In the genomic region with DNA sequence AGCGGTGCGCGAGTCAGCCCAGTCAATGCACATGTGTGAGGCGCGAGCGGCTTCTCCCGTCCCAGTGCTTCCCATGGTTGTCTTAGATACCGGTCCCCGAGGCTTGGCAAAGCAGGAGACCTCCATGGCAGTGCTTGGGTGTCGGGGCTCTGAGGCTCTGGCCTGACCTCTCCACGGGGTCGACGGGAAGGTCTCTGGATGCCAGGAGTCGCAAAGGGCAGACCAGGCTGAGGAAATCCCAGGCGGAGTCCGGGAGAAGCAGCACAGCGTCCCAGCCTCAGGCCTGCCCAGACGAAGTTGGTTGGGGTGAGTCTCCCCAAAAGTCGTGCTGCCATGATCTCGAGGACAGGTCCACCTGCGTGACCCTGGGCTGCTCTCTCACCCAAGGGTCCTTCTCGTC, we compare ENCODE assay signal across 22 cellular contexts.
"Had no signal": no experiment of that assay in that cellular context is flagged by ENCODE, and none has a peak within 500 bp of the region (broad histone marks: within the 10 kb centered on the region; RNA-seq: fewer than 3 reads in every experiment).

No MANE protein-coding gene starts in this region.

- H3K27ac ChIP-seq: body of pancreas, heart left ventricle, left ventricle myocardium inferior, ovary, psoas muscle, right atrium auricular region, skin epidermis, stomach, upper lobe of left lung, VCaP had no signal

- H3K4me3 ChIP-seq: body of pancreas, heart left ventricle, left ventricle myocardium inferior, ovary, psoas muscle, right atrium auricular region, skin epidermis, stomach, upper lobe of left lung had no signal

- ATAC-seq: activated CD4-positive, CD25-positive, alpha-beta regulatory T cell treated with anti-CD3 and anti-CD28 coated beads, Interleukin-2, amount 50 U/mL, for 24 hours; activated CD8-positive, alpha-beta T cell treated with anti-CD3 and anti-CD28 coated beads, Interleukin-2, amount 10 ng/mL, durations not matched to agents 7 days and 5 days; body of pancreas; heart left ventricle; natural killer cell; psoas muscle; stimulated activated memory B cell treated with anti-CD40 and anti-IgM and Interleukin-4, amounts not matched to agents 10 μg/mL and 1 μg/mL and 100 μg/mL, for 72 hours had no signal

- DNase-seq: activated CD4-positive, alpha-beta T cell treated with anti-CD3 and anti-CD28 coated beads, Interleukin-2, amount 10 ng/mL, durations not matched to agents 7 days and 5 days; activated CD8-positive, alpha-beta T cell treated with anti-CD3 and anti-CD28 coated beads, Interleukin-2, amount 10 ng/mL, durations not matched to agents 7 days and 5 days; activated gamma-delta T cell treated with Interleukin-2 at 50 U/mL for 16 hours; body of pancreas; effector CD4-positive, alpha-beta T cell; left ventricle myocardium inferior; mammary epithelial cell; midbrain; natural killer cell; stimulated activated CD4-positive, alpha-beta T cell treated with anti-CD3 and anti-CD28 coated beads, Interleukin-15, amount 100 ng/mL, for 24 hours; stomach had no signal

- H3K27me3 ChIP-seq: body of pancreas, heart left ventricle, ovary, right atrium auricular region, stomach, upper lobe of left lung had no signal

- H3K36me3 ChIP-seq: heart left ventricle, left ventricle myocardium inferior, ovary, right atrium auricular region, stomach, upper lobe of left lung had no signal

- H3K4me1 ChIP-seq: body of pancreas, heart left ventricle, left ventricle myocardium inferior, psoas muscle, right atrium auricular region, stomach, upper lobe of left lung had no signal

- FAIRE-seq: endometrium, keratinocyte had no signal
